In genomic region chr6:127972815-127973214, GRCh38 we compare ENCODE assay signal across 11 cellular contexts.
A peak's percentile ranks its signal among the peaks of the same experiment; 100 is the strongest.
DNase-seq lines count a peak whose midpoint lies in the region; ATAC-seq and TF ChIP-seq lines count a peak whose summit lies in the region.
"Had no signal": no experiment of that assay in that cellular context is flagged by ENCODE, and none has a peak within 500 bp of the region (broad histone marks: within the 10 kb centered on the region; RNA-seq: fewer than 3 reads in every experiment).

No MANE protein-coding gene starts in this region.

- peak overlapping the region; percentile 88 for H3K27ac Mint-ChIP-seq in activated CD4-positive, alpha-beta memory T cell treated with anti-CD3 and anti-CD28 coated beads for 36 hours
- H3K27ac Mint-ChIP-seq in central memory CD8-positive, alpha-beta T cell (ENCODE audit: low read depth), result peak overlapping the region; percentile 92

- no peaks in the 10 kb centered on the region for H3K9me3 Mint-ChIP-seq in activated CD4-positive, alpha-beta memory T cell treated with anti-CD3 and anti-CD28 coated beads for 36 hours
- H3K9me3 Mint-ChIP-seq in central memory CD8-positive, alpha-beta T cell, result no peaks in the 10 kb centered on the region

- POLR2A ChIA-PET in activated CD4-positive, alpha-beta memory T cell treated with anti-CD3 and anti-CD28 coated beads for 36 hours (lab: Charles Lee), result interaction anchor here (0.8 to 1.2 kb wide), 4 partner anchors 19 to 94 kb away, joined by 3 to 5 read pairs (median 4); partner anchors contain the start of gene THEMIS

- H3K27me3 Mint-ChIP-seq in activated CD4-positive, alpha-beta memory T cell treated with anti-CD3 and anti-CD28 coated beads for 36 hours, result no peaks in the 10 kb centered on the region
- no peaks in the 10 kb centered on the region for H3K27me3 Mint-ChIP-seq in central memory CD8-positive, alpha-beta T cell

- ATAC-seq in activated CD4-positive, CD25-positive, alpha-beta regulatory T cell treated with anti-CD3 and anti-CD28 coated beads, Interleukin-2, amount 50 U/mL, for 24 hours, result peak; percentile 47 to 52
- no peak for ATAC-seq in central memory CD8-positive, alpha-beta T cell (replicated peaks; ENCODE audit: extremely low read depth, poor library complexity, severe bottlenecking)

- H3K36me3 Mint-ChIP-seq in activated CD4-positive, alpha-beta memory T cell treated with anti-CD3 and anti-CD28 coated beads for 36 hours, result peaks cover 3% of the 10 kb centered on the region
- H3K36me3 Mint-ChIP-seq in central memory CD8-positive, alpha-beta T cell (ENCODE audit: insufficient read depth), result peaks cover 4% of the 10 kb centered on the region

- CTCF ChIA-PET in activated CD4-positive, alpha-beta memory T cell treated with anti-CD3 and anti-CD28 coated beads for 36 hours (lab: Charles Lee), result interaction anchor here (1.0 to 3.3 kb wide), 2 partner anchors 65 to 117 kb away, joined by 5 to 22 read pairs; no protein-coding TSS in a partner anchor

- WGBS in lower leg skin, 2 donors, result 93 to 96% methylated on average over 8 of the region's 8 CpGs

- H3K4me3 Mint-ChIP-seq in activated CD4-positive, alpha-beta memory T cell treated with anti-CD3 and anti-CD28 coated beads for 36 hours, result peak overlapping the region; percentile 73
- H3K4me3 Mint-ChIP-seq in central memory CD8-positive, alpha-beta T cell, result peak overlapping the region; percentile 79

- no peak overlapping the region for H3K4me3 ChIP-seq in lower leg skin (ENCODE audit: low read depth, poor library complexity, severe bottlenecking)
- H3K4me3 ChIP-seq: upper lobe of left lung had no signal

- H3K4me1 Mint-ChIP-seq in activated CD4-positive, alpha-beta memory T cell treated with anti-CD3 and anti-CD28 coated beads for 36 hours (ENCODE audit: low read depth), result peaks cover 48% of the 10 kb centered on the region
- H3K4me1 Mint-ChIP-seq in central memory CD8-positive, alpha-beta T cell, result peaks cover 46% of the 10 kb centered on the region

- DNase-seq in activated CD4-positive, CD25-positive, alpha-beta regulatory T cell treated with anti-CD3 and anti-CD28 coated beads, Interleukin-2, amount 50 U/mL, for 72 hours, result no peak
- peak; percentile 69 for DNase-seq in activated CD4-positive, alpha-beta memory T cell treated with anti-CD3 and anti-CD28 coated beads for 36 hours
- DNase-seq in central memory CD8-positive, alpha-beta T cell (ENCODE audit: low spot score in 2 of 2), result no peak
- DNase-seq in stimulated activated CD8-positive, alpha-beta memory T cell treated with anti-CD3 and anti-CD28 coated beads, Interleukin-12 subunit alpha, Interleukin-12 subunit beta, amount 100 ng/mL, for 1 hour (ENCODE audit: low read depth), result peak; percentile 11
- no peak for DNase-seq in lower leg skin (ENCODE audit: low spot score in 2 of 2)
- DNase-seq in effector CD8-positive, alpha-beta T cell (lab: John Stamatoyannopoulos, UW), result no peak
- no peak for DNase-seq in SIG-M5 (lab: John Stamatoyannopoulos, UW)
- DNase-seq: 8988T, COR-L47, upper lobe of left lung had no signal

- TF ChIP-seq CTCF in lower leg skin (IDR thresholded peaks at IDR 0.05), result no peak

- no peak for TF ChIP-seq POLR2A in lower leg skin (IDR thresholded peaks at IDR 0.05)

- intact Hi-C loops in activated CD4-positive, alpha-beta memory T cell treated with anti-CD3 and anti-CD28 coated beads for 36 hours (cut with micrococcal nuclease), result loop anchor here (1.0 to 10.0 kb wide), 14 partner anchors 22 to 684 kb away; partner anchors contain the start of gene THEMIS
- intact Hi-C loops in lower leg skin (cut with DNase I; ENCODE audit: low total_unique reads), result no loop called here

Comparison
In these comparisons a context has a peak if more than half of its experiments do, and no peak if none do; other contexts are left out.
1. DNase-seq: peak in activated CD4-positive, alpha-beta memory T cell treated with anti-CD3 and anti-CD28 coated beads for 36 hours (single experiment) and stimulated activated CD8-positive, alpha-beta memory T cell treated with anti-CD3 and anti-CD28 coated beads, Interleukin-12 subunit alpha, Interleukin-12 subunit beta, amount 100 ng/mL, for 1 hour (single experiment); none in activated CD4-positive, CD25-positive, alpha-beta regulatory T cell treated with anti-CD3 and anti-CD28 coated beads, Interleukin-2, amount 50 U/mL, for 72 hours (single experiment), central memory CD8-positive, alpha-beta T cell (0 of 2), lower leg skin (0 of 2), effector CD8-positive, alpha-beta T cell (single experiment) and SIG-M5 (single experiment).